8 cellular contexts compared by ENCODE assay signal in the genomic region with DNA sequence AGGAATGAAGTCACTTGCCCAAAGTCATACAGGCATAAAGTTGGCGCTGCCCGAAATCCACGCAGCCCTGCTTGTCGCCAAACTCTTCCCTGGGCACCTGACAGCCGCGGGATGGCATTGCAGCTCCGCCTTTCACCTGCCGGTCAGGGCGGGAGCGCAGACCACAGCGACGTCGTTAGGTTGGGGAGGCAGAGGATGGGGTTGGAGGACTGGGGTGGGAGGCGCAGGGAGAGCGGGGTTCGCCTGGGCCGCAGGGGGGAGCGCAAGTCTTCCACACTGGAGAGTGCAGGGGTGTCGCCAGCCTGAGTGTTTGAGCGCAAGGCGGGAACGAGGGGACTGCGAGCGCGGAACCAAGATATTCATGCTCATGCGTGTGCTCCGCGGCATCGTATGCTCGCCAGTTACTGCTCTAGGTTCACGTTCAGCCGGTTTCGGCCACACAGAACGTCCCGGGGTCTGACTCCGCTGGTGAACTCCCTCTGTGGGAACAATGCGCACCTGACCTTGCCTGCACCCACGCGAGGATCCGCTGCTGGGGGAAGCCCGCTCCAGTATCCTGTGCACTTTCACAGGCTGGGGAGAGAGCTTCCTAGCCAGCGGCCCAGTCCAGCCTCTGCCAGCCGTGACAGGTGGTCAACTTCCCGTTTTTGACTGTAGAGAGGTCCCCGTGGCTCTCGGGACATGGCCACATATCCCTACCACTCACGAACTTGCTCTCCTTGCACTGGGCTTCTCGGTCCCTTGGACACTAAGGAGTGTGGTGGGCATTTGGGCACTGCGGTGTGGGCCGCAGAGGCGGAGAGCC. TPM values are rescaled to one million over a fixed set of nuclear protein-coding genes. Genes with fewer than 3 reads are reported as not detected.
DNase-seq lines count a peak whose midpoint lies in the region; ATAC-seq lines count a peak whose summit lies in the region.

No MANE protein-coding gene starts in this region.

- peak; percentile 6 to 18 for ATAC-seq in activated CD4-positive, CD25-positive, alpha-beta regulatory T cell treated with anti-CD3 and anti-CD28 coated beads, Interleukin-2, amount 50 U/mL, for 24 hours
- ATAC-seq in HG03439 (IDR thresholded peaks at IDR 0.05; ENCODE audit: unreplicated experiment), result no peak

- no peaks in the 10 kb centered on the region for H3K36me3 ChIP-seq in thymus (ENCODE audit: control insufficient read depth, insufficient read depth)

- peaks cover 12% of the 10 kb centered on the region for H3K4me1 ChIP-seq in thymus (ENCODE audit: control insufficient read depth, insufficient read depth, low read length)

- peak overlapping the region; percentile 70 for H3K4me3 ChIP-seq in thymus (ENCODE audit: low read length)

- H3K27ac ChIP-seq in thymus (ENCODE audit: low read depth), result no peak overlapping the region

- peaks cover 3% of the 10 kb centered on the region for H3K27me3 ChIP-seq in thymus (ENCODE audit: control insufficient read depth, insufficient read depth)

- DNase-seq in activated CD4-positive, CD25-positive, alpha-beta regulatory T cell (lab: John Stamatoyannopoulos, UW), result no peak
- DNase-seq in NOMO-1 (lab: John Stamatoyannopoulos, UW; ENCODE audit: unreplicated experiment in 2 of 2), result peak; percentile 18 to 55
- peak; percentile 34 for DNase-seq in dermis blood vessel endothelial cell
- DNase-seq in midbrain (lab: John Stamatoyannopoulos, UW), result peak; percentile 54
- no peak for DNase-seq in epidermal melanocyte (ENCODE audit: insufficient read length, low spot score)

- no peaks in the 10 kb centered on the region for H3K9me3 ChIP-seq in thymus (ENCODE audit: control insufficient read depth)

- 8% methylated on average over 51 of the region's 51 CpGs for WGBS in thymus

RNA-seq across cellular contexts. Expression of a gene that starts 0.8 kb away (rescaled TPM):
- total RNA-seq in dermis blood vessel endothelial cell, result 0.17 TPM in 1 of 2 replicates, not detected in the other
- polyA plus RNA-seq in thymus, result 2.3 TPM

RNA-seq across cellular contexts. Expression of a gene that starts 34.5 kb away (rescaled TPM):
- 19.6 and 23.7 TPM in 2 replicates for total RNA-seq in dermis blood vessel endothelial cell
- polyA plus RNA-seq in thymus, result 16.3 TPM

Comparison
In these comparisons a context has a peak if more than half of its experiments do, and no peak if none do; other contexts are left out.
1. DNase-seq: peak in NOMO-1 (2 of 2), dermis blood vessel endothelial cell (single experiment) and midbrain (single experiment); none in activated CD4-positive, CD25-positive, alpha-beta regulatory T cell (0 of 4) and epidermal melanocyte (single experiment).